In the genomic region with DNA sequence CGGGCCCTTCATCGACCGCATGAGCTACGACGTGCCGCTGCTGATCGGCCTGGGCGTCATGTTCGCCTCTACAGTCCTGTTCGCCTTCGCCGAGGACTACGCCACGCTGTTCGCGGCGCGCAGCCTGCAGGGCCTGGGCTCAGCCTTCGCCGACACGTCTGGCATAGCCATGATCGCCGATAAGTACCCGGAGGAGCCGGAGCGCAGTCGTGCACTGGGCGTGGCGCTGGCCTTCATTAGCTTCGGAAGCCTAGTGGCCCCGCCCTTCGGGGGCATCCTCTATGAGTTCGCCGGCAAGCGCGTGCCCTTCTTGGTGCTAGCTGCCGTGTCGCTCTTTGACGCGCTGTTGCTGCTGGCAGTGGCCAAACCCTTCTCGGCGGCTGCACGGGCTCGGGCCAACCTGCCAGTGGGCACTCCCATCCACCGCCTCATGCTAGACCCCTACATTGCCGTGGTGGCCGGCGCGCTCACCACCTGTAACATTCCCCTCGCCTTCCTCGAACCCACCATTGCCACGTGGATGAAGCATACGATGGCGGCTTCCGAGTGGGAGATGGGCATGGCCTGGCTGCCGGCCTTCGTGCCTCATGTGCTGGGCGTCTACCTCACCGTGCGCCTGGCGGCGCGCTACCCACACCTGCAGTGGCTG, we compare ENCODE assay signal across 14 cellular contexts. TPM values are rescaled to one million over a fixed set of nuclear protein-coding genes. Genes with fewer than 3 reads are reported as not detected.
DNase-seq lines count a peak whose midpoint lies in the region; ATAC-seq and TF ChIP-seq lines count a peak whose summit lies in the region.
"Had no signal": no experiment of that assay in that cellular context is flagged by ENCODE, and none has a peak within 500 bp of the region (broad histone marks: within the 10 kb centered on the region; RNA-seq: fewer than 3 reads in every experiment).

No MANE protein-coding gene starts in this region.

- H4K91ac ChIP-seq in neuronal stem cell (ENCODE audit: low read depth, low read length, poor library complexity): no peak overlapping the region

- H4K8ac ChIP-seq in neuronal stem cell (ENCODE audit: low read depth, low read length): no peak overlapping the region

- H3K36me3 ChIP-seq in HUES6 (ENCODE audit: control insufficient read depth, insufficient read depth, low read length) (no peaks in the 10 kb centered on the region), neuronal stem cell (replicated peaks in 1 of 2; ENCODE audit: control insufficient read depth in 2 of 2, insufficient read depth in 2 of 2, low read length in 2 of 2) (no peaks in the 10 kb centered on the region)
- H3K36me3 ChIP-seq: right lobe of liver had no signal

- peaks cover 62% of the 10 kb centered on the region for H3K27me3 Mint-ChIP-seq in endothelial cell (ENCODE audit: unreplicated experiment)

- H2AK5ac ChIP-seq in neuronal stem cell (ENCODE audit: low read depth, low read length): peak overlapping the region; percentile 31

- H3K4me1 Mint-ChIP-seq in endothelial cell (ENCODE audit: unreplicated experiment): peaks cover 28% of the 10 kb centered on the region

- H2AFZ ChIP-seq in neuronal stem cell (ENCODE audit: low read length): peak overlapping the region; percentile 43

- no peak overlapping the region for H3K27ac ChIP-seq in HUES6 (ENCODE audit: low read depth, low read length)
- no peak overlapping the region for H3K27ac ChIP-seq in neuronal stem cell (replicated peaks; ENCODE audit: low read length)
- H3K27ac ChIP-seq: right lobe of liver had no signal

- peak overlapping the region; percentile 56 for H3K4me3 Mint-ChIP-seq in endothelial cell (ENCODE audit: unreplicated experiment)
- H3K4me3 Mint-ChIP-seq: activated CD4-positive, alpha-beta T cell treated with anti-CD3 and anti-CD28 coated beads for 36 hours; activated naive CD4-positive, alpha-beta T cell treated with anti-CD3 and anti-CD28 coated beads, Interleukin-2, amount 50 U/mL, for 24 hours; CD8-positive, alpha-beta T cell had no signal

- no peak overlapping the region for H3K27ac Mint-ChIP-seq in endothelial cell (ENCODE audit: unreplicated experiment)
- H3K27ac Mint-ChIP-seq: activated CD4-positive, alpha-beta T cell treated with anti-CD3 and anti-CD28 coated beads for 36 hours; activated naive CD4-positive, alpha-beta T cell treated with anti-CD3 and anti-CD28 coated beads, Interleukin-2, amount 50 U/mL, for 24 hours; CD8-positive, alpha-beta T cell had no signal

- no peaks in the 10 kb centered on the region for H3K9me3 Mint-ChIP-seq in endothelial cell (ENCODE audit: unreplicated experiment)
- H3K9me3 Mint-ChIP-seq: CD8-positive, alpha-beta T cell had no signal

- H2BK12ac ChIP-seq in neuronal stem cell (ENCODE audit: low read length): peak overlapping the region; percentile 63

- H3K23ac ChIP-seq in neuronal stem cell (ENCODE audit: low read depth, low read length, poor library complexity): peak overlapping the region; percentile 99

- H2BK15ac ChIP-seq in neuronal stem cell (ENCODE audit: low read length): peak overlapping the region; percentile 69

- H3K9ac ChIP-seq in HUES6 (ENCODE audit: low read length) (no peak overlapping the region), neuronal stem cell (ENCODE audit: low read depth, low read length, poor library complexity) (peak overlapping the region; percentile 80)

- H3K4me2 ChIP-seq in neuronal stem cell (ENCODE audit: insufficient read depth, low read length, poor library complexity, severe bottlenecking): peak overlapping the region; percentile 24

- H3K14ac ChIP-seq in neuronal stem cell (ENCODE audit: low read length): peak overlapping the region; percentile 47

- no CpG with 5 or more reads among the region's 63 CpGs for WGBS in neuronal stem cell (ENCODE audit: extremely low coverage in 2 of 2, insufficient read length in 2 of 2, insufficient replicate concordance in 1 of 2), 2 donors

- H2BK120ac ChIP-seq in neuronal stem cell (ENCODE audit: low read depth, low read length): no peak overlapping the region

- peak; percentile 69 for DNase-seq in D341Med (ENCODE audit: low spot score)
- no peak for DNase-seq in endothelial cell (ENCODE audit: low spot score)
- DNase-seq in neuronal stem cell (ENCODE audit: low spot score): no peak
- no peak for DNase-seq in AML-193 (lab: John Stamatoyannopoulos, UW)
- no peak for DNase-seq in putamen (ENCODE audit: low spot score)
- DNase-seq: activated CD4-positive, alpha-beta T cell treated with anti-CD3 and anti-CD28 coated beads for 36 hours; CD8-positive, alpha-beta T cell; NCI-H2171 had no signal

- peak overlapping the region; percentile 91 for H3K18ac ChIP-seq in neuronal stem cell (ENCODE audit: low read length)

- H3K27me3 ChIP-seq in HUES6 (ENCODE audit: control insufficient read depth, insufficient read depth, low read length) (peaks cover 100% of the 10 kb centered on the region), neuronal stem cell (ENCODE audit: control insufficient read depth in 3 of 3, insufficient read depth in 3 of 3, low read depth in 1 of 3, low read length in 3 of 3) (peaks cover 47 to 96% (median 95%) of the 10 kb centered on the region in 3 experiments)

- H3K4me3 ChIP-seq in HUES6 (ENCODE audit: low read depth, low read length): peak overlapping the region; percentile 33
- peak overlapping the region in 1 of 2 donors; percentile 2 for H3K4me3 ChIP-seq in neuronal stem cell (ENCODE audit: low read length in 2 of 2)
- H3K4me3 ChIP-seq: right lobe of liver had no signal

- no peak overlapping the region for H3K4ac ChIP-seq in neuronal stem cell (ENCODE audit: low read length)

- H3K79me1 ChIP-seq in neuronal stem cell (ENCODE audit: low read depth, low read length): peaks cover 6% of the 10 kb centered on the region

- no peak for ATAC-seq in GM19467 (IDR thresholded peaks at IDR 0.05; ENCODE audit: unreplicated experiment)
- no peak for ATAC-seq in HG03045 (IDR thresholded peaks at IDR 0.05; ENCODE audit: unreplicated experiment)
- ATAC-seq: activated CD4-positive, alpha-beta T cell treated with anti-CD3 and anti-CD28 coated beads for 36 hours; CD8-positive, alpha-beta T cell; right lobe of liver had no signal

- TF ChIP-seq CTCF in endothelial cell (IDR thresholded peaks at IDR 0.05; ENCODE audit: unreplicated experiment): no peak

- no peaks in the 10 kb centered on the region for H3K9me3 ChIP-seq in HUES6 (ENCODE audit: control insufficient read depth, insufficient read depth, low read depth, low read length)
- H3K9me3 ChIP-seq in neuronal stem cell (replicated peaks in 1 of 2; ENCODE audit: control insufficient read depth in 2 of 2, insufficient read depth in 1 of 2, low read depth in 1 of 2, low read length in 2 of 2): peaks cover 6 to 7% of the 10 kb centered on the region in 2 donors
- H3K9me3 ChIP-seq: right lobe of liver had no signal

- peak overlapping the region; percentile 71 for H2BK5ac ChIP-seq in neuronal stem cell (ENCODE audit: low read length)

- no peaks in the 10 kb centered on the region for H3K36me3 Mint-ChIP-seq in endothelial cell (ENCODE audit: low read depth, unreplicated experiment)
- H3K36me3 Mint-ChIP-seq: activated naive CD4-positive, alpha-beta T cell treated with anti-CD3 and anti-CD28 coated beads, Interleukin-2, amount 50 U/mL, for 24 hours; CD8-positive, alpha-beta T cell had no signal

- H3K4me1 ChIP-seq in HUES6 (ENCODE audit: control insufficient read depth, insufficient read depth, low read length): peaks cover 39% of the 10 kb centered on the region
- peaks cover 4 to 25% of the 10 kb centered on the region in 2 donors for H3K4me1 ChIP-seq in neuronal stem cell (ENCODE audit: control insufficient read depth in 2 of 2, insufficient read depth in 1 of 2, low read depth in 1 of 2, low read length in 2 of 2)

RNA-seq across cellular contexts. Expression of a gene that starts 1.2 kb away (rescaled TPM):
- 0.72 TPM for total RNA-seq in endothelial cell (ENCODE audit: unreplicated experiment)
- 0.07 TPM for polyA plus RNA-seq in neuronal stem cell (2013, experiment 1 of 2)
- polyA plus RNA-seq in neuronal stem cell (2013, experiment 2 of 2): 0.06 TPM
- total RNA-seq: activated CD4-positive, alpha-beta T cell treated with anti-CD3 and anti-CD28 coated beads for 36 hours; CD8-positive, alpha-beta T cell; LHCN-M2; right lobe of liver had no signal

RNA-seq across cellular contexts. Expression of a gene that starts 2.5 kb away (rescaled TPM):
- 0.23 TPM for total RNA-seq in endothelial cell (ENCODE audit: unreplicated experiment)
- polyA plus RNA-seq in neuronal stem cell (2013, experiment 1 of 2): 0.03 TPM
- polyA plus RNA-seq in neuronal stem cell (2013, experiment 2 of 2): not detected
- total RNA-seq: activated CD4-positive, alpha-beta T cell treated with anti-CD3 and anti-CD28 coated beads for 36 hours; CD8-positive, alpha-beta T cell; LHCN-M2; right lobe of liver had no signal
